24 cellular contexts compared by ENCODE assay signal in the genomic region with DNA sequence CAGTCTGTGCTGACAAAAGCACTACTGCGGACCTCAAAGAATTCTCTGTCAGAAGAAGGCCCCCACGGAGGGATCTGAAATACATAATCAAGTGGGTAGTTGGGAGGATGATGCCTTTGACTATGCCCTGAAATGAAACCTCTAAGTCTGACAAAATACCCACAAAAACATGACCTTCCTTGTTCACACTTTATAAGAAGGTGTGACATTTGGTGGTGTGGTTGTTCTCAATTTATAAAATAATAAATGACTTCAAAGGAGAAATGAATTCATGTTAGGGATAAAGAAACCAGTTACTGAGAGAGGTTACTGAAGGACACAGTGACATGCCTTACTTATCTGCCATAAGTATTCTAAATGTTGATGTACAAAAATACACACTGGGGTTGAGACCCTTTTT. TPM values are rescaled to one million over a fixed set of nuclear protein-coding genes. Genes with fewer than 3 reads are reported as not detected.
A peak's percentile ranks its signal among the peaks of the same experiment; 100 is the strongest.
DNase-seq lines count a peak whose midpoint lies in the region; ATAC-seq and TF ChIP-seq lines count a peak whose summit lies in the region.
"Had no signal": no experiment of that assay in that cellular context is flagged by ENCODE, and none has a peak within 500 bp of the region (broad histone marks: within the 10 kb centered on the region; RNA-seq: fewer than 3 reads in every experiment).

No MANE protein-coding gene starts in this region.

- H3K4me3 ChIP-seq in right atrium auricular region (no peak overlapping the region), SK-N-MC (no peak overlapping the region)
- H3K4me3 ChIP-seq: A549; BLaER1 treated with 17β-estradiol and CSF1 and Interleukin-3, amounts not matched to agents 10 nM and 100 nM had no signal

- intact Hi-C loops in cardiac septum (cut with DNase I), result no loop called here

- no peak for TF ChIP-seq CTCF in right atrium auricular region (IDR thresholded peaks at IDR 0.05)
- TF ChIP-seq CTCF in chondrocyte (IDR thresholded peaks at IDR 0.05), result no peak

- no peaks in the 10 kb centered on the region for H3K27me3 ChIP-seq in right atrium auricular region
- H3K27me3 ChIP-seq: BLaER1 treated with 17β-estradiol and CSF1 and Interleukin-3, amounts not matched to agents 10 nM and 100 nM had no signal

- no peak for ATAC-seq in GM19452 (IDR thresholded peaks at IDR 0.05; ENCODE audit: unreplicated experiment)
- ATAC-seq: A549, HCT116, PC-3 had no signal

- peaks cover 0 to 14% of the 10 kb centered on the region in 2 donors for H3K4me1 ChIP-seq in right atrium auricular region
- H3K4me1 ChIP-seq: A549 had no signal

- H3K27ac ChIP-seq in right atrium auricular region (peak overlapping the region; percentile 16 to 59), SK-N-MC (peak overlapping the region; percentile 45)
- H3K27ac ChIP-seq: A549; BLaER1 treated with 17β-estradiol and CSF1 and Interleukin-3, amounts not matched to agents 10 nM and 100 nM; KMS-11 had no signal

- peak overlapping the region; percentile 8 for H3K9ac ChIP-seq in SK-N-MC (ENCODE audit: insufficient read length)
- H3K9ac ChIP-seq: KMS-11 had no signal

- peaks cover 10 to 38% (median 20%) of the 10 kb centered on the region in 3 donors for H3K36me3 Mint-ChIP-seq in immature natural killer cell
- peaks cover 21% of the 10 kb centered on the region for H3K36me3 Mint-ChIP-seq in chondrocyte (ENCODE audit: low read depth)

- H3K27ac Mint-ChIP-seq in immature natural killer cell (peak overlapping the region in 5 of 6 donors; percentile 15 to 84 (median 58)), chondrocyte (ENCODE audit: unreplicated experiment) (no peak overlapping the region)

- H3K9me3 ChIP-seq in right atrium auricular region (no peaks in the 10 kb centered on the region), SK-N-MC (ENCODE audit: low read depth, low read length) (no peaks in the 10 kb centered on the region)
- H3K9me3 ChIP-seq: A549; BLaER1 treated with 17β-estradiol and CSF1 and Interleukin-3, amounts not matched to agents 10 nM and 100 nM had no signal

- H3K36me3 ChIP-seq in right atrium auricular region (peaks cover 5% of the 10 kb centered on the region), SK-N-MC (ENCODE audit: insufficient read depth, low read length) (peaks cover 7% of the 10 kb centered on the region; the same call in 1 of the 2 replicates)

- DNase-seq in right atrium auricular region (ENCODE audit: low spot score) (no peak), cardiac septum (ENCODE audit: low spot score) (no peak), SK-N-MC (ENCODE audit: low read depth, low spot score) (no peak), immature natural killer cell (peak; percentile 36 to 52 (median 46)), chondrocyte (ENCODE audit: low spot score) (no peak)
- no peak for DNase-seq in effector CD8-positive, alpha-beta T cell (lab: John Stamatoyannopoulos, UW)
- DNase-seq: AML-193; Calu3; DMS79 treated with DMSO at 0.1 percent for 48 hours; GF-D8; MM.1S; NCI-H1694; NCI-H2029 treated with DMSO at 0.1 percent for 48 hours; NCI-H446 treated with DMSO at 0.1 percent for 48 hours; NCI-H526; NCI-H82; NK-92 treated with Interleukin-12 subunit alpha and Interleukin-12 subunit beta, amount 100 ng/mL, for 24 hours; PC-3 had no signal

- H3K4me3 Mint-ChIP-seq in immature natural killer cell, result peak overlapping the region in 4 of 5 donors; percentile 6 to 61 (median 38)
- H3K4me3 Mint-ChIP-seq in chondrocyte (ENCODE audit: unreplicated experiment), result no peak overlapping the region
- H3K4me3 Mint-ChIP-seq: IgD-negative memory B cell had no signal

- H3K4me1 Mint-ChIP-seq in immature natural killer cell (peaks cover 14 to 15% of the 10 kb centered on the region in 2 donors), chondrocyte (ENCODE audit: low read depth) (peaks cover 10% of the 10 kb centered on the region)

- peaks cover 0 to 3% (median 2%) of the 10 kb centered on the region in 3 donors for H3K27me3 Mint-ChIP-seq in immature natural killer cell (ENCODE audit: low read depth in 3 of 3)
- no peaks in the 10 kb centered on the region for H3K27me3 Mint-ChIP-seq in chondrocyte (ENCODE audit: low read depth)
- H3K27me3 Mint-ChIP-seq: IgD-negative memory B cell had no signal

- H3K9me3 Mint-ChIP-seq in immature natural killer cell, result no peaks in the 10 kb centered on the region
- H3K9me3 Mint-ChIP-seq in chondrocyte (ENCODE audit: low read depth), result no peaks in the 10 kb centered on the region
- H3K9me3 Mint-ChIP-seq: IgD-negative memory B cell had no signal

RNA-seq across cellular contexts. Expression of a gene that starts 43.3 kb away (rescaled TPM):
- total RNA-seq in right atrium auricular region, result 100 to 1,000 TPM; 105 to 163 TPM
- total RNA-seq in cardiac septum, result 192 TPM
- polyA plus RNA-seq in immature natural killer cell, result under 1 TPM in 1 of 3 donors, not detected in 2; 0.03 TPM
- 8.0 to 28.6 TPM (median 10.5 TPM) in 3 replicates for total RNA-seq in chondrocyte
- total RNA-seq: PC-3 had no signal
- polyA plus RNA-seq: IgD-negative memory B cell had no signal

Comparison
In these comparisons a context has a peak if more than half of its experiments do, and no peak if none do; other contexts are left out.
1. DNase-seq: peak in immature natural killer cell (3 of 3); none in right atrium auricular region (single experiment), cardiac septum (single experiment), SK-N-MC (single experiment), effector CD8-positive, alpha-beta T cell (single experiment) and chondrocyte (single experiment).